ENCODE assay signal across 10 cellular contexts in genomic region chr10:95260397-95260881, GRCh38. TPM values are rescaled to one million over a fixed set of nuclear protein-coding genes. Genes with fewer than 3 reads are reported as not detected.
DNase-seq lines count a peak whose midpoint lies in the region; ATAC-seq and TF ChIP-seq lines count a peak whose summit lies in the region.
"Had no signal": no experiment of that assay in that cellular context is flagged by ENCODE, and none has a peak within 500 bp of the region (broad histone marks: within the 10 kb centered on the region; RNA-seq: fewer than 3 reads in every experiment).

No MANE protein-coding gene starts in this region.

- ATAC-seq in HG02798 (IDR thresholded peaks at IDR 0.05; ENCODE audit: poor library complexity, unreplicated experiment): peak; percentile 74
- ATAC-seq in right lobe of liver: peak; percentile 72 to 96 (median 88)

- H3K4me1 Mint-ChIP-seq in activated T-helper 1 cell treated with anti-CD3 and anti-CD28 coated beads, Interleukin-12 subunit alpha, Interleukin-12 subunit beta, Interleukin-2, Interleukin-4 antibody, amounts not matched to agents 30 ng/mL and 10 ng/mL and 1 ng/mL, durations not matched to agents 14 hours and 24 hours and 36 hours (ENCODE audit: low read depth): no peaks in the 10 kb centered on the region

- intact Hi-C loops in right lobe of liver (cut with DNase I): no loop called here
- intact Hi-C loops in activated T-helper 1 cell treated with anti-CD3 and anti-CD28 coated beads, Interleukin-12 subunit alpha, Interleukin-12 subunit beta, Interleukin-2, Interleukin-4 antibody, amounts not matched to agents 30 ng/mL and 10 ng/mL and 1 ng/mL, durations not matched to agents 14 hours and 24 hours and 36 hours (cut with micrococcal nuclease): no loop called here

- TF ChIP-seq POLR2A in right lobe of liver (IDR thresholded peaks at IDR 0.05): no peak

- CTCF ChIA-PET in AG04449 (lab: Yijun Ruan, JAX): interaction anchor here (0.6 to 3.7 kb wide), 6 partner anchors 10 to 103 kb away, joined by 3 to 25 read pairs (median 6); no protein-coding TSS in a partner anchor

- peaks cover 0 to 26% (median 2%) of the 10 kb centered on the region in 4 donors for H3K36me3 ChIP-seq in right lobe of liver

- POLR2A ChIA-PET in AG04449 (lab: Yijun Ruan, JAX): no interaction called here

- TF ChIP-seq CTCF in AG04449 (IDR thresholded peaks at IDR 0.05; ENCODE audit: insufficient read depth, low read length, missing control alignments) (no peak), right lobe of liver (IDR thresholded peaks at IDR 0.05) (no peak)

- H3K36me3 Mint-ChIP-seq in activated T-helper 1 cell treated with anti-CD3 and anti-CD28 coated beads, Interleukin-12 subunit alpha, Interleukin-12 subunit beta, Interleukin-2, Interleukin-4 antibody, amounts not matched to agents 30 ng/mL and 10 ng/mL and 1 ng/mL, durations not matched to agents 14 hours and 24 hours and 36 hours (ENCODE audit: low read depth): peaks cover 2% of the 10 kb centered on the region

- no peaks in the 10 kb centered on the region for H3K9me3 ChIP-seq in right lobe of liver

- 50% methylated on average over 3 of the region's 3 CpGs for WGBS in right lobe of liver (ENCODE audit: insufficient coverage, low coverage, low lambda C conversion rate, missing lambda C conversion rate)

- DNase-seq in AG04449 (ENCODE audit: low read depth, low spot score) (peak; percentile 81), astrocyte of the hippocampus (ENCODE audit: low read depth, low spot score) (peak; percentile 95), right lobe of liver (peak in 1 of 3 donors; percentile 39), AML-193 (lab: John Stamatoyannopoulos, UW) (no peak), NCI-H2029 treated with DMSO at 0.1 percent for 48 hours (lab: John Stamatoyannopoulos, UW) (no peak), COLO668 (lab: John Stamatoyannopoulos, UW; ENCODE audit: unreplicated experiment) (no peak)
- DNase-seq in activated T-helper 1 cell treated with anti-CD3 and anti-CD28 coated beads, Interleukin-12 subunit alpha, Interleukin-12 subunit beta, Interleukin-2, Interleukin-4 antibody, amounts not matched to agents 30 ng/mL and 10 ng/mL and 1 ng/mL, durations not matched to agents 14 hours and 24 hours and 36 hours (ENCODE audit: low spot score): no peak
- DNase-seq: CD4-positive, alpha-beta T cell; NCI-H2171 treated with DMSO at 0.1 percent for 48 hours had no signal

- peaks cover 2% of the 10 kb centered on the region for H3K27me3 Mint-ChIP-seq in activated T-helper 1 cell treated with anti-CD3 and anti-CD28 coated beads, Interleukin-12 subunit alpha, Interleukin-12 subunit beta, Interleukin-2, Interleukin-4 antibody, amounts not matched to agents 30 ng/mL and 10 ng/mL and 1 ng/mL, durations not matched to agents 14 hours and 24 hours and 36 hours (ENCODE audit: insufficient read depth)
- H3K27me3 Mint-ChIP-seq: CD4-positive, alpha-beta T cell had no signal

- no peaks in the 10 kb centered on the region for H3K27me3 ChIP-seq in right lobe of liver

- H3K4me3 Mint-ChIP-seq in activated T-helper 1 cell treated with anti-CD3 and anti-CD28 coated beads, Interleukin-12 subunit alpha, Interleukin-12 subunit beta, Interleukin-2, Interleukin-4 antibody, amounts not matched to agents 30 ng/mL and 10 ng/mL and 1 ng/mL, durations not matched to agents 14 hours and 24 hours and 36 hours: no peak overlapping the region
- H3K4me3 Mint-ChIP-seq: CD4-positive, alpha-beta T cell had no signal

- no peaks in the 10 kb centered on the region for H3K9me3 Mint-ChIP-seq in activated T-helper 1 cell treated with anti-CD3 and anti-CD28 coated beads, Interleukin-12 subunit alpha, Interleukin-12 subunit beta, Interleukin-2, Interleukin-4 antibody, amounts not matched to agents 30 ng/mL and 10 ng/mL and 1 ng/mL, durations not matched to agents 14 hours and 24 hours and 36 hours
- H3K9me3 Mint-ChIP-seq: CD4-positive, alpha-beta T cell had no signal

- peaks cover 0 to 12% (median 7%) of the 10 kb centered on the region in 4 donors for H3K4me1 ChIP-seq in right lobe of liver

- no peak overlapping the region for H3K27ac Mint-ChIP-seq in activated T-helper 1 cell treated with anti-CD3 and anti-CD28 coated beads, Interleukin-12 subunit alpha, Interleukin-12 subunit beta, Interleukin-2, Interleukin-4 antibody, amounts not matched to agents 30 ng/mL and 10 ng/mL and 1 ng/mL, durations not matched to agents 14 hours and 24 hours and 36 hours
- H3K27ac Mint-ChIP-seq: CD4-positive, alpha-beta T cell had no signal

- H3K27ac ChIP-seq in right lobe of liver: peak overlapping the region; percentile 56 to 86 (median 72)

- H3K4me3 ChIP-seq in AG04449 (ENCODE audit: low read depth, low read length): no peak overlapping the region
- no peak overlapping the region for H3K4me3 ChIP-seq in right lobe of liver

RNA-seq across cellular contexts. Expression of gene PDLIM1, which starts 30.4 kb away (rescaled TPM):
- total RNA-seq in right lobe of liver: 100 to 1,000 TPM in 1 of 6 experiments, 10 to 100 TPM in 5; 63.9 to 105 (median 82.1) TPM
- total RNA-seq in activated T-helper 1 cell treated with anti-CD3 and anti-CD28 coated beads, Interleukin-12 subunit alpha, Interleukin-12 subunit beta, Interleukin-2, Interleukin-4 antibody, amounts not matched to agents 30 ng/mL and 10 ng/mL and 1 ng/mL, durations not matched to agents 14 hours and 24 hours and 36 hours: 2.6 and 2.9 TPM in 2 replicates

Comparison
In these comparisons a context has a peak if more than half of its experiments do, and no peak if none do; other contexts are left out.
1. DNase-seq: peak in AG04449 (single experiment) and astrocyte of the hippocampus (single experiment); none in AML-193 (0 of 2), activated T-helper 1 cell treated with anti-CD3 and anti-CD28 coated beads, Interleukin-12 subunit alpha, Interleukin-12 subunit beta, Interleukin-2, Interleukin-4 antibody, amounts not matched to agents 30 ng/mL and 10 ng/mL and 1 ng/mL, durations not matched to agents 14 hours and 24 hours and 36 hours (single experiment), NCI-H2029 treated with DMSO at 0.1 percent for 48 hours (single experiment) and COLO668 (single experiment).
2. RNA of gene PDLIM1, which starts 30.4 kb away (total RNA-seq): 63.9 to 105 TPM in right lobe of liver; 2.6 to 2.9 TPM in activated T-helper 1 cell treated with anti-CD3 and anti-CD28 coated beads, Interleukin-12 subunit alpha, Interleukin-12 subunit beta, Interleukin-2, Interleukin-4 antibody, amounts not matched to agents 30 ng/mL and 10 ng/mL and 1 ng/mL, durations not matched to agents 14 hours and 24 hours and 36 hours; every median in the first group is over 10 times any median in the second.